In genomic region chr10:125103466-125104377, GRCh38 we compare ENCODE assay signal across 18 cellular contexts. TPM values are rescaled to one million over a fixed set of nuclear protein-coding genes. Genes with fewer than 3 reads are reported as not detected.
DNase-seq lines count a peak whose midpoint lies in the region; ATAC-seq and TF ChIP-seq lines count a peak whose summit lies in the region.
"Had no signal": no experiment of that assay in that cellular context is flagged by ENCODE, and none has a peak within 500 bp of the region (broad histone marks: within the 10 kb centered on the region; RNA-seq: fewer than 3 reads in every experiment).

No MANE protein-coding gene starts in this region.

- H3K27me3 ChIP-seq in spleen (replicated peaks in 1 of 7): no peaks in the 10 kb centered on the region
- H3K27me3 ChIP-seq: gastroesophageal sphincter had no signal

- H3K4me1 ChIP-seq in spleen: peaks cover 0 to 66% (median 38%) of the 10 kb centered on the region in 6 donors

- peak overlapping the region in 3 of 8 donors; percentile 5 to 57 (median 46) for H3K27ac ChIP-seq in spleen
- H3K27ac ChIP-seq: C4-2B, gastroesophageal sphincter had no signal

- WGBS in spleen, 5 donors: 80 to 88% (median 86%) methylated on average over 24 to 26 of the region's 26 CpGs

- H3K36me3 ChIP-seq in spleen: peaks cover 0 to 37% (median 4%) of the 10 kb centered on the region in 6 donors

- no peak overlapping the region for H3K4me3 ChIP-seq in spleen
- H3K4me3 ChIP-seq: gastroesophageal sphincter had no signal

- peaks cover 0 to 11% (median 4%) of the 10 kb centered on the region in 8 donors for H3K9me3 ChIP-seq in spleen
- H3K9me3 ChIP-seq: gastroesophageal sphincter had no signal

- ATAC-seq in GM21529 (IDR thresholded peaks at IDR 0.05; ENCODE audit: unreplicated experiment): no peak
- ATAC-seq in HG02798 (IDR thresholded peaks at IDR 0.05; ENCODE audit: poor library complexity, unreplicated experiment): no peak
- ATAC-seq: activated CD8-positive, alpha-beta T cell treated with anti-CD3 and anti-CD28 coated beads, Interleukin-2, amount 10 ng/mL, durations not matched to agents 7 days and 5 days; activated naive CD4-positive, alpha-beta T cell treated with anti-CD3 and anti-CD28 coated beads, Interleukin-2, amount 50 U/mL, for 72 hours; activated T-cell treated with anti-CD3 and anti-CD28 coated beads, Interleukin-2, amount 50 U/mL, for 4 hours; gastroesophageal sphincter; PC-3 had no signal

- TF ChIP-seq POLR2A in spleen (IDR thresholded peaks at IDR 0.05): no peak

- DNase-seq in NCI-H2171 treated with DMSO at 0.1 percent for 48 hours (lab: John Stamatoyannopoulos, UW): peak; percentile 18
- DNase-seq in NCI-H2171 (lab: John Stamatoyannopoulos, UW): no peak
- peak; percentile 65 for DNase-seq in SW480 (ENCODE audit: low spot score)
- DNase-seq in left kidney (ENCODE audit: low read depth, low spot score): peak; percentile 81
- peak; percentile 48 for DNase-seq in spleen
- DNase-seq in NCI-H69 (lab: John Stamatoyannopoulos, UW): no peak
- DNase-seq: 8988T; activated CD4-positive, CD25-positive, alpha-beta regulatory T cell; activated CD8-positive, alpha-beta T cell treated with anti-CD3 and anti-CD28 coated beads, Interleukin-2, amount 10 ng/mL, durations not matched to agents 7 days and 5 days; activated T-cell treated with anti-CD3 and anti-CD28 coated beads, Interleukin-2, amount 50 U/mL, for 4 hours; erythroblast; NCI-H1694 treated with DMSO at 0.1 percent for 48 hours; PC-3 had no signal

- intact Hi-C loops in spleen (cut with DNase I; ENCODE audit: low total_unique reads): no loop called here

- no peak for TF ChIP-seq CTCF in spleen (IDR thresholded peaks at IDR 0.05 in 8 of 11, conservative IDR thresholded peaks at IDR 0.05 in 3 of 11)

RNA-seq across cellular contexts. Expression of gene CTBP2, which starts 56.6 kb away (rescaled TPM):
- total RNA-seq in spleen: 10 to 100 TPM; 32.2 to 74.4 (median 52.0) TPM
- 10 to 100 TPM in 1 of 3 donors, 1 to 10 TPM in 2; 6.7 to 19.2 (median 7.0) TPM for polyA plus RNA-seq in spleen

Comparison
In these comparisons a context has a peak if more than half of its experiments do, and no peak if none do; other contexts are left out.
1. DNase-seq: peak in NCI-H2171 treated with DMSO at 0.1 percent for 48 hours (single experiment), SW480 (single experiment), left kidney (single experiment) and spleen (single experiment); none in NCI-H2171 (single experiment) and NCI-H69 (single experiment).